1 cellular context compared by ENCODE assay signal in genomic region chr1:226479432-226479831, GRCh38.
A peak's percentile ranks its signal among the peaks of the same experiment; 100 is the strongest.
TF ChIP-seq lines count a peak whose summit lies in the region.

No MANE protein-coding gene starts in this region.

TF ChIP-seq in HepG2, 621 proteins besides CTCF, POLR2A, EP300 and RAD21 (continued from another document and continues in another):
- TF ChIP-seq TMF1 (CRISPR knock-in tag; IDR thresholded peaks at IDR 0.05; ENCODE audit: low read depth), result no peak
- TF ChIP-seq MEIS2 (CRISPR knock-in tag; IDR thresholded peaks at IDR 0.05), result no peak
- TF ChIP-seq ZNF598 (CRISPR knock-in tag; IDR thresholded peaks at IDR 0.05; ENCODE audit: borderline replicate concordance), result no peak
- no peak for TF ChIP-seq ELF1 (CRISPR knock-in tag; IDR thresholded peaks at IDR 0.05)
- TF ChIP-seq ZNF136 (CRISPR knock-in tag; IDR thresholded peaks at IDR 0.05; ENCODE audit: low read depth), result no peak
- no peak for TF ChIP-seq PHF21A (CRISPR knock-in tag; IDR thresholded peaks at IDR 0.05)
- peak; percentile 98 for TF ChIP-seq ZNF609 (CRISPR knock-in tag; IDR thresholded peaks at IDR 0.05; ENCODE audit: borderline replicate concordance)
- TF ChIP-seq HHEX (CRISPR knock-in tag; IDR thresholded peaks at IDR 0.05), result peak; percentile 99
- TF ChIP-seq ZNF766 (CRISPR knock-in tag; IDR thresholded peaks at IDR 0.05; ENCODE audit: borderline replicate concordance), result no peak
- no peak for TF ChIP-seq ZNF572 (CRISPR knock-in tag; IDR thresholded peaks at IDR 0.05)
- TF ChIP-seq EEA1 (CRISPR knock-in tag; IDR thresholded peaks at IDR 0.05; ENCODE audit: borderline replicate concordance), result no peak
- no peak for TF ChIP-seq NFKB2 (CRISPR knock-in tag; IDR thresholded peaks at IDR 0.05; ENCODE audit: borderline replicate concordance)
- TF ChIP-seq ZNF17 (CRISPR knock-in tag; IDR thresholded peaks at IDR 0.05), result no peak
- TF ChIP-seq FOXM1 (CRISPR knock-in tag; IDR thresholded peaks at IDR 0.05), result no peak
- no peak for TF ChIP-seq SMC3 (IDR thresholded peaks at IDR 0.05; ENCODE audit: low read length)
- TF ChIP-seq BRD4 (CRISPR knock-in tag; IDR thresholded peaks at IDR 0.05), result no peak
- no peak for TF ChIP-seq HES4 (CRISPR knock-in tag; IDR thresholded peaks at IDR 0.05; ENCODE audit: borderline replicate concordance)
- no peak for TF ChIP-seq ZNF614 (CRISPR knock-in tag; IDR thresholded peaks at IDR 0.05; ENCODE audit: borderline replicate concordance)
- TF ChIP-seq KLF11 (CRISPR knock-in tag; IDR thresholded peaks at IDR 0.05), result no peak
- TF ChIP-seq KDM4B (CRISPR knock-in tag; IDR thresholded peaks at IDR 0.05), result no peak
- TF ChIP-seq ZNF281 (CRISPR knock-in tag; IDR thresholded peaks at IDR 0.05; ENCODE audit: borderline replicate concordance), result peak; percentile 25; the same call in 1 of the 2 replicates
- TF ChIP-seq BORCS8-MEF2B (CRISPR knock-in tag; IDR thresholded peaks at IDR 0.05), result no peak
- no peak for TF ChIP-seq ZFP37 (CRISPR knock-in tag; IDR thresholded peaks at IDR 0.05; ENCODE audit: borderline replicate concordance)
- no peak for TF ChIP-seq ZNF354B (CRISPR knock-in tag; IDR thresholded peaks at IDR 0.05)
- no peak for TF ChIP-seq ZKSCAN1 (IDR thresholded peaks at IDR 0.05; ENCODE audit: low read length)
- TF ChIP-seq MNT (IDR thresholded peaks at IDR 0.05), result no peak
- TF ChIP-seq ISX (CRISPR knock-in tag; conservative IDR thresholded peaks at IDR 0.05), result no peak
- no peak for TF ChIP-seq SETDB1 (CRISPR knock-in tag; IDR thresholded peaks at IDR 0.05; ENCODE audit: borderline replicate concordance)
- TF ChIP-seq REPIN1 (CRISPR knock-in tag; IDR thresholded peaks at IDR 0.05; ENCODE audit: borderline replicate concordance, low read depth), result no peak
- no peak for TF ChIP-seq NR3C1 (CRISPR knock-in tag; IDR thresholded peaks at IDR 0.05)
- peak; percentile 82 for TF ChIP-seq NR2F6 (IDR thresholded peaks at IDR 0.05)
- TF ChIP-seq NR2F6 (CRISPR knock-in tag; IDR thresholded peaks at IDR 0.05), result peak; percentile 41; the same call in 1 of the 2 replicates
- TF ChIP-seq ZNF7 (CRISPR knock-in tag; IDR thresholded peaks at IDR 0.05), result no peak
- TF ChIP-seq TRIM24 (CRISPR knock-in tag; IDR thresholded peaks at IDR 0.05), result no peak
- TF ChIP-seq HMGA1 (CRISPR knock-in tag; conservative IDR thresholded peaks at IDR 0.05), result no peak
- no peak for TF ChIP-seq NFIB (CRISPR knock-in tag; IDR thresholded peaks at IDR 0.05; ENCODE audit: borderline replicate concordance)
- TF ChIP-seq SALL1 (CRISPR knock-in tag; IDR thresholded peaks at IDR 0.05), result no peak
- TF ChIP-seq DRAP1 (CRISPR knock-in tag; IDR thresholded peaks at IDR 0.05), result no peak
- peak; percentile 70; the same call in 1 of the 2 replicates for TF ChIP-seq HNF1A (IDR thresholded peaks at IDR 0.05; ENCODE audit: low read depth)
- peak; percentile 47; the same call in 1 of the 2 replicates for TF ChIP-seq HNF1A (CRISPR knock-in tag; IDR thresholded peaks at IDR 0.05; ENCODE audit: borderline replicate concordance)
- TF ChIP-seq TEAD2 (CRISPR knock-in tag; IDR thresholded peaks at IDR 0.05), result no peak
- TF ChIP-seq HNF4A (CRISPR knock-in tag; IDR thresholded peaks at IDR 0.05), result peak; percentile 79
- no peak for TF ChIP-seq ZNF577 (CRISPR knock-in tag; IDR thresholded peaks at IDR 0.05; ENCODE audit: borderline replicate concordance, low read depth)
- TF ChIP-seq NAIF1 (CRISPR knock-in tag; IDR thresholded peaks at IDR 0.05; ENCODE audit: borderline replicate concordance), result no peak
- TF ChIP-seq RFXAP (CRISPR knock-in tag; IDR thresholded peaks at IDR 0.05; ENCODE audit: borderline replicate concordance), result no peak
- no peak for TF ChIP-seq PHF5A (CRISPR knock-in tag; IDR thresholded peaks at IDR 0.05; ENCODE audit: low read depth, unreplicated experiment)
- no peak for TF ChIP-seq LRRFIP1 (CRISPR knock-in tag; conservative IDR thresholded peaks at IDR 0.05)
- TF ChIP-seq ZBTB38 (CRISPR knock-in tag; IDR thresholded peaks at IDR 0.05), result no peak
- TF ChIP-seq ZNF460 (CRISPR knock-in tag; IDR thresholded peaks at IDR 0.05; ENCODE audit: borderline replicate concordance), result no peak
- TF ChIP-seq NCOA2 (CRISPR knock-in tag; IDR thresholded peaks at IDR 0.05), result peak; percentile 85
- no peak for TF ChIP-seq ZNF576 (CRISPR knock-in tag; IDR thresholded peaks at IDR 0.05)
- no peak for TF ChIP-seq ZNF30 (CRISPR knock-in tag; IDR thresholded peaks at IDR 0.05)
- TF ChIP-seq ZMAT3 (CRISPR knock-in tag; conservative IDR thresholded peaks at IDR 0.05), result no peak
- TF ChIP-seq HNF1B (CRISPR knock-in tag; IDR thresholded peaks at IDR 0.05), result no peak
- peak; percentile 52 for TF ChIP-seq FOSL2 (CRISPR knock-in tag; IDR thresholded peaks at IDR 0.05)
